In genomic region chr16:69859105-69859969, GRCh38 we compare ENCODE assay signal across 1 cellular context.
TF ChIP-seq lines count a peak whose summit lies in the region.

No MANE protein-coding gene starts in this region.

TF ChIP-seq in HepG2, 621 proteins besides CTCF, POLR2A, EP300 and RAD21 (continued from another document and continues in another):
- TF ChIP-seq, protein P1, sequence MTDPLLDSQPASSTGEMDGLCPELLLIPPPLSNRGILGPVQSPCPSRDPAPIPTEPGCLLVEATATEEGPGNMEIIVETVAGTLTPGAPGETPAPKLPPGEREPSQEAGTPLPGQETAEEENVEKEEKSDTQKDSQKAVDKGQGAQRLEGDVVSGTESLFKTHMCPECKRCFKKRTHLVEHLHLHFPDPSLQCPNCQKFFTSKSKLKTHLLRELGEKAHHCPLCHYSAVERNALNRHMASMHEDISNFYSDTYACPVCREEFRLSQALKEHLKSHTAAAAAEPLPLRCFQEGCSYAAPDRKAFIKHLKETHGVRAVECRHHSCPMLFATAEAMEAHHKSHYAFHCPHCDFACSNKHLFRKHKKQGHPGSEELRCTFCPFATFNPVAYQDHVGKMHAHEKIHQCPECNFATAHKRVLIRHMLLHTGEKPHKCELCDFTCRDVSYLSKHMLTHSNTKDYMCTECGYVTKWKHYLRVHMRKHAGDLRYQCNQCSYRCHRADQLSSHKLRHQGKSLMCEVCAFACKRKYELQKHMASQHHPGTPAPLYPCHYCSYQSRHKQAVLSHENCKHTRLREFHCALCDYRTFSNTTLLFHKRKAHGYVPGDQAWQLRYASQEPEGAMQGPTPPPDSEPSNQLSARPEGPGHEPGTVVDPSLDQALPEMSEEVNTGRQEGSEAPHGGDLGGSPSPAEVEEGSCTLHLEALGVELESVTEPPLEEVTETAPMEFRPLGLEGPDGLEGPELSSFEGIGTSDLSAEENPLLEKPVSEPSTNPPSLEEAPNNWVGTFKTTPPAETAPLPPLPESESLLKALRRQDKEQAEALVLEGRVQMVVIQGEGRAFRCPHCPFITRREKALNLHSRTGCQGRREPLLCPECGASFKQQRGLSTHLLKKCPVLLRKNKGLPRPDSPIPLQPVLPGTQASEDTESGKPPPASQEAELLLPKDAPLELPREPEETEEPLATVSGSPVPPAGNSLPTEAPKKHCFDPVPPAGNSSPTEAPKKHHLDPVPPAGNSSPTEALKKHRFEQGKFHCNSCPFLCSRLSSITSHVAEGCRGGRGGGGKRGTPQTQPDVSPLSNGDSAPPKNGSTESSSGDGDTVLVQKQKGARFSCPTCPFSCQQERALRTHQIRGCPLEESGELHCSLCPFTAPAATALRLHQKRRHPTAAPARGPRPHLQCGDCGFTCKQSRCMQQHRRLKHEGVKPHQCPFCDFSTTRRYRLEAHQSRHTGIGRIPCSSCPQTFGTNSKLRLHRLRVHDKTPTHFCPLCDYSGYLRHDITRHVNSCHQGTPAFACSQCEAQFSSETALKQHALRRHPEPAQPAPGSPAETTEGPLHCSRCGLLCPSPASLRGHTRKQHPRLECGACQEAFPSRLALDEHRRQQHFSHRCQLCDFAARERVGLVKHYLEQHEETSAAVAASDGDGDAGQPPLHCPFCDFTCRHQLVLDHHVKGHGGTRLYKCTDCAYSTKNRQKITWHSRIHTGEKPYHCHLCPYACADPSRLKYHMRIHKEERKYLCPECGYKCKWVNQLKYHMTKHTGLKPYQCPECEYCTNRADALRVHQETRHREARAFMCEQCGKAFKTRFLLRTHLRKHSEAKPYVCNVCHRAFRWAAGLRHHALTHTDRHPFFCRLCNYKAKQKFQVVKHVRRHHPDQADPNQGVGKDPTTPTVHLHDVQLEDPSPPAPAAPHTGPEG (CRISPR knock-in tag; IDR thresholded peaks at IDR 0.05) = no peak
- TF ChIP-seq ZNF839 (CRISPR knock-in tag; IDR thresholded peaks at IDR 0.05; ENCODE audit: borderline replicate concordance) (no peak), MIXL1 (CRISPR knock-in tag; IDR thresholded peaks at IDR 0.05) (peak; percentile 95), ASH2L (IDR thresholded peaks at IDR 0.05; ENCODE audit: insufficient read length, low read depth, low read length) (peak; percentile 32), YEATS4 (CRISPR knock-in tag; IDR thresholded peaks at IDR 0.05; ENCODE audit: borderline replicate concordance) (no peak), THAP8 (CRISPR knock-in tag; IDR thresholded peaks at IDR 0.05; ENCODE audit: borderline replicate concordance) (no peak), ZNF850 (CRISPR knock-in tag; conservative IDR thresholded peaks at IDR 0.05) (no peak), DNMT1 (CRISPR knock-in tag; IDR thresholded peaks at IDR 0.05) (no peak), ZBTB39 (CRISPR knock-in tag; IDR thresholded peaks at IDR 0.05) (no peak; the same call in 1 of the 2 replicates), SIX4 (CRISPR knock-in tag; IDR thresholded peaks at IDR 0.05) (peak; percentile 12; the same call in 1 of the 2 replicates), ZNF607 (CRISPR knock-in tag; IDR thresholded peaks at IDR 0.05; ENCODE audit: borderline replicate concordance) (0 out of 2 replicates have a peak, but pooled peaks have one; percentile 21), ZSCAN31 (CRISPR knock-in tag; IDR thresholded peaks at IDR 0.05; ENCODE audit: low read depth) (no peak; the same call in 1 of the 2 replicates), ZNF737 (CRISPR knock-in tag; IDR thresholded peaks at IDR 0.05; ENCODE audit: borderline replicate concordance) (no peak), NFE2L2 (IDR thresholded peaks at IDR 0.05; ENCODE audit: low read length) (no peak), ZNF775 (CRISPR knock-in tag; IDR thresholded peaks at IDR 0.05; ENCODE audit: borderline replicate concordance) (no peak), TAF15 (IDR thresholded peaks at IDR 0.05; ENCODE audit: low read depth, low read length, poor library complexity, severe bottlenecking) (no peak), SOX13 (IDR thresholded peaks at IDR 0.05) (peak; percentile 35; the same call in 1 of the 2 replicates), SOX13 (CRISPR knock-in tag; conservative IDR thresholded peaks at IDR 0.05 in 1 of 2, IDR thresholded peaks at IDR 0.05 in 1 of 2) (peak in 1 of 2 experiments; percentile 83; a peak in 2 of 4 replicates), ZNF124 (CRISPR knock-in tag; IDR thresholded peaks at IDR 0.05) (no peak), CC2D1A (CRISPR knock-in tag; IDR thresholded peaks at IDR 0.05) (no peak), NCOA1 (CRISPR knock-in tag; IDR thresholded peaks at IDR 0.05) (peak; percentile 85), SALL1 (CRISPR knock-in tag; IDR thresholded peaks at IDR 0.05) (peak; percentile 96), ZNF382 (CRISPR knock-in tag; IDR thresholded peaks at IDR 0.05; ENCODE audit: borderline replicate concordance) (no peak), CBFB (CRISPR knock-in tag; IDR thresholded peaks at IDR 0.05) (no peak), RARG (CRISPR knock-in tag; IDR thresholded peaks at IDR 0.05; ENCODE audit: low read depth) (no peak), ONECUT2 (CRISPR knock-in tag; IDR thresholded peaks at IDR 0.05) (no peak), YEATS2 (CRISPR knock-in tag; IDR thresholded peaks at IDR 0.05; ENCODE audit: borderline replicate concordance) (no peak; the same call in 1 of the 2 replicates), ZNF747 (CRISPR knock-in tag; IDR thresholded peaks at IDR 0.05; ENCODE audit: borderline replicate concordance) (peak; percentile 50; the same call in 1 of the 2 replicates), ZNF547 (CRISPR knock-in tag; IDR thresholded peaks at IDR 0.05) (peak; percentile 71; the same call in 1 of the 2 replicates), RBM39 (IDR thresholded peaks at IDR 0.05; ENCODE audit: low read depth, low read length, poor library complexity, severe bottlenecking) (no peak), HOXA9 (CRISPR knock-in tag; IDR thresholded peaks at IDR 0.05; ENCODE audit: borderline replicate concordance) (no peak), ZFP37 (CRISPR knock-in tag; IDR thresholded peaks at IDR 0.05; ENCODE audit: borderline replicate concordance) (no peak), CREM (IDR thresholded peaks at IDR 0.05) (peak; percentile 68; the same call in 1 of the 2 replicates), CREM (CRISPR knock-in tag; IDR thresholded peaks at IDR 0.05) (no peak)
- TF ChIP-seq, protein P2, sequence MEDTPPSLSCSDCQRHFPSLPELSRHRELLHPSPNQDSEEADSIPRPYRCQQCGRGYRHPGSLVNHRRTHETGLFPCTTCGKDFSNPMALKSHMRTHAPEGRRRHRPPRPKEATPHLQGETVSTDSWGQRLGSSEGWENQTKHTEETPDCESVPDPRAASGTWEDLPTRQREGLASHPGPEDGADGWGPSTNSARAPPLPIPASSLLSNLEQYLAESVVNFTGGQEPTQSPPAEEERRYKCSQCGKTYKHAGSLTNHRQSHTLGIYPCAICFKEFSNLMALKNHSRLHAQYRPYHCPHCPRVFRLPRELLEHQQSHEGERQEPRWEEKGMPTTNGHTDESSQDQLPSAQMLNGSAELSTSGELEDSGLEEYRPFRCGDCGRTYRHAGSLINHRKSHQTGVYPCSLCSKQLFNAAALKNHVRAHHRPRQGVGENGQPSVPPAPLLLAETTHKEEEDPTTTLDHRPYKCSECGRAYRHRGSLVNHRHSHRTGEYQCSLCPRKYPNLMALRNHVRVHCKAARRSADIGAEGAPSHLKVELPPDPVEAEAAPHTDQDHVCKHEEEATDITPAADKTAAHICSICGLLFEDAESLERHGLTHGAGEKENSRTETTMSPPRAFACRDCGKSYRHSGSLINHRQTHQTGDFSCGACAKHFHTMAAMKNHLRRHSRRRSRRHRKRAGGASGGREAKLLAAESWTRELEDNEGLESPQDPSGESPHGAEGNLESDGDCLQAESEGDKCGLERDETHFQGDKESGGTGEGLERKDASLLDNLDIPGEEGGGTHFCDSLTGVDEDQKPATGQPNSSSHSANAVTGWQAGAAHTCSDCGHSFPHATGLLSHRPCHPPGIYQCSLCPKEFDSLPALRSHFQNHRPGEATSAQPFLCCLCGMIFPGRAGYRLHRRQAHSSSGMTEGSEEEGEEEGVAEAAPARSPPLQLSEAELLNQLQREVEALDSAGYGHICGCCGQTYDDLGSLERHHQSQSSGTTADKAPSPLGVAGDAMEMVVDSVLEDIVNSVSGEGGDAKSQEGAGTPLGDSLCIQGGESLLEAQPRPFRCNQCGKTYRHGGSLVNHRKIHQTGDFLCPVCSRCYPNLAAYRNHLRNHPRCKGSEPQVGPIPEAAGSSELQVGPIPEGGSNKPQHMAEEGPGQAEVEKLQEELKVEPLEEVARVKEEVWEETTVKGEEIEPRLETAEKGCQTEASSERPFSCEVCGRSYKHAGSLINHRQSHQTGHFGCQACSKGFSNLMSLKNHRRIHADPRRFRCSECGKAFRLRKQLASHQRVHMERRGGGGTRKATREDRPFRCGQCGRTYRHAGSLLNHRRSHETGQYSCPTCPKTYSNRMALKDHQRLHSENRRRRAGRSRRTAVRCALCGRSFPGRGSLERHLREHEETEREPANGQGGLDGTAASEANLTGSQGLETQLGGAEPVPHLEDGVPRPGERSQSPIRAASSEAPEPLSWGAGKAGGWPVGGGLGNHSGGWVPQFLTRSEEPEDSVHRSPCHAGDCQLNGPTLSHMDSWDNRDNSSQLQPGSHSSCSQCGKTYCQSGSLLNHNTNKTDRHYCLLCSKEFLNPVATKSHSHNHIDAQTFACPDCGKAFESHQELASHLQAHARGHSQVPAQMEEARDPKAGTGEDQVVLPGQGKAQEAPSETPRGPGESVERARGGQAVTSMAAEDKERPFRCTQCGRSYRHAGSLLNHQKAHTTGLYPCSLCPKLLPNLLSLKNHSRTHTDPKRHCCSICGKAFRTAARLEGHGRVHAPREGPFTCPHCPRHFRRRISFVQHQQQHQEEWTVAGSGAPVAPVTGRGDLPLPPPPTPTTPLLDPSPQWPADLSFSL (CRISPR knock-in tag; IDR thresholded peaks at IDR 0.05) = peak; percentile 57; the same call in 1 of the 2 replicates
- TF ChIP-seq, protein P3, sequence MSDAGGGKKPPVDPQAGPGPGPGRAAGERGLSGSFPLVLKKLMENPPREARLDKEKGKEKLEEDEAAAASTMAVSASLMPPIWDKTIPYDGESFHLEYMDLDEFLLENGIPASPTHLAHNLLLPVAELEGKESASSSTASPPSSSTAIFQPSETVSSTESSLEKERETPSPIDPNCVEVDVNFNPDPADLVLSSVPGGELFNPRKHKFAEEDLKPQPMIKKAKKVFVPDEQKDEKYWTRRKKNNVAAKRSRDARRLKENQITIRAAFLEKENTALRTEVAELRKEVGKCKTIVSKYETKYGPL (CRISPR knock-in tag; IDR thresholded peaks at IDR 0.05) = no peak
- TF ChIP-seq, protein P4, sequence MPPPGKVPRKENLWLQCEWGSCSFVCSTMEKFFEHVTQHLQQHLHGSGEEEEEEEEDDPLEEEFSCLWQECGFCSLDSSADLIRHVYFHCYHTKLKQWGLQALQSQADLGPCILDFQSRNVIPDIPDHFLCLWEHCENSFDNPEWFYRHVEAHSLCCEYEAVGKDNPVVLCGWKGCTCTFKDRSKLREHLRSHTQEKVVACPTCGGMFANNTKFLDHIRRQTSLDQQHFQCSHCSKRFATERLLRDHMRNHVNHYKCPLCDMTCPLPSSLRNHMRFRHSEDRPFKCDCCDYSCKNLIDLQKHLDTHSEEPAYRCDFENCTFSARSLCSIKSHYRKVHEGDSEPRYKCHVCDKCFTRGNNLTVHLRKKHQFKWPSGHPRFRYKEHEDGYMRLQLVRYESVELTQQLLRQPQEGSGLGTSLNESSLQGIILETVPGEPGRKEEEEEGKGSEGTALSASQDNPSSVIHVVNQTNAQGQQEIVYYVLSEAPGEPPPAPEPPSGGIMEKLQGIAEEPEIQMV (CRISPR knock-in tag; IDR thresholded peaks at IDR 0.05; ENCODE audit: low read depth) = 0 out of 2 replicates have a peak, but pooled peaks have one; percentile 29
- TF ChIP-seq, protein P5, sequence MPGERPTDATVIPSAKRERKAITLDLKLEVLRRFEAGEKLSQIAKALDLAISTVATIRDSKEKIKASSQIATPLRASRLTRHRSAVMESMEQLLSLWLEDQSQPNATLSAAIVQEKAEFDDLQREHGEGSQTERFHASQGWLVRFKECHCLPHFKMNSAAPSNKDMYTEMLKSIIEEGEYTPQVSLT (CRISPR knock-in tag; IDR thresholded peaks at IDR 0.05; ENCODE audit: borderline replicate concordance, low read depth) = no peak
- TF ChIP-seq, protein P6, sequence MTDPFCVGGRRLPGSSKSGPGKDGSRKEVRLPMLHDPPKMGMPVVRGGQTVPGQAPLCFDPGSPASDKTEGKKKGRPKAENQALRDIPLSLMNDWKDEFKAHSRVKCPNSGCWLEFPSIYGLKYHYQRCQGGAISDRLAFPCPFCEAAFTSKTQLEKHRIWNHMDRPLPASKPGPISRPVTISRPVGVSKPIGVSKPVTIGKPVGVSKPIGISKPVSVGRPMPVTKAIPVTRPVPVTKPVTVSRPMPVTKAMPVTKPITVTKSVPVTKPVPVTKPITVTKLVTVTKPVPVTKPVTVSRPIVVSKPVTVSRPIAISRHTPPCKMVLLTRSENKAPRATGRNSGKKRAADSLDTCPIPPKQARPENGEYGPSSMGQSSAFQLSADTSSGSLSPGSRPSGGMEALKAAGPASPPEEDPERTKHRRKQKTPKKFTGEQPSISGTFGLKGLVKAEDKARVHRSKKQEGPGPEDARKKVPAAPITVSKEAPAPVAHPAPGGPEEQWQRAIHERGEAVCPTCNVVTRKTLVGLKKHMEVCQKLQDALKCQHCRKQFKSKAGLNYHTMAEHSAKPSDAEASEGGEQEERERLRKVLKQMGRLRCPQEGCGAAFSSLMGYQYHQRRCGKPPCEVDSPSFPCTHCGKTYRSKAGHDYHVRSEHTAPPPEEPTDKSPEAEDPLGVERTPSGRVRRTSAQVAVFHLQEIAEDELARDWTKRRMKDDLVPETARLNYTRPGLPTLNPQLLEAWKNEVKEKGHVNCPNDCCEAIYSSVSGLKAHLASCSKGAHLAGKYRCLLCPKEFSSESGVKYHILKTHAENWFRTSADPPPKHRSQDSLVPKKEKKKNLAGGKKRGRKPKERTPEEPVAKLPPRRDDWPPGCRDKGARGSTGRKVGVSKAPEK (CRISPR knock-in tag; IDR thresholded peaks at IDR 0.05; ENCODE audit: borderline replicate concordance) = no peak
